ENCODE assay signal across 11 cellular contexts in the genomic region with DNA sequence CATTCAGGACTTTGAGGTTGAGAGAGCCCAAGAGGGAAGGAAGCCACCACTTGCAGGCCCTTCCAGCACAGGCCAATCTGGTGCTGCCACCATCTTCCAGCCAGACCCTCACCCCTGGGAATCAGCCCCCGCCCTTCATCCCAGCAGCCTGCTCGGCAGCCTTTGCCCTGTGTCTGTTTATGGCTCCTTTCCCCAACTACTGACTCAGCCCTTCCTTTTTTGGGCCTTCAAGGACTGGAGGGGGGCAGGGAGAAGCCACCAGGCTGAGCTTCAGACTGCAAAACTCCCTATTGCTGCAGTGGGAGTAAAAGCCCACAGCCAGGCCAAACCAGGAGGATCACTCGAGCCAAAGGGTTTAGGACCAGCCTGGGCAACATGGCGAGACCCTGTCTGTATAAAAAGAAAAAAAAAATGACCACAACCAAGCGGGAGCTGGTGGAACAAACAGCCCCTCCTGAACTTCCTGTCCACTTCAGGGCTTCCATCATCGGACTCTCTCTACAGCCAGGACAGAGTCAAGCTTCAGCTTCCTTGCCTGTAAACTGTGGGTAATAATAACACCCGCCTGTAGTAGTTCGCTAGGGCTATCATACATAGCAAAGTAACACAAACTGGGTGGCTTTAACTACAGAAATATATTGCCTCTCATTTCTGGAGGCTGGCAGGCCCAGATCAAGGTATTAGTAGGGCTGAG.
DNase-seq lines count a peak whose midpoint lies in the region; TF ChIP-seq lines count a peak whose summit lies in the region.
"Had no signal": no experiment of that assay in that cellular context is flagged by ENCODE, and none has a peak within 500 bp of the region (broad histone marks: within the 10 kb centered on the region; RNA-seq: fewer than 3 reads in every experiment).

No MANE protein-coding gene starts in this region.

- no peak overlapping the region for H3K4me2 ChIP-seq in neural progenitor cell
- H3K4me2 ChIP-seq in Karpas-422 (ENCODE audit: low read depth, low read length, poor library complexity, severe bottlenecking) = no peak overlapping the region

- no peaks in the 10 kb centered on the region for H3K9me3 Mint-ChIP-seq in neural progenitor cell
- no peaks in the 10 kb centered on the region for H3K9me3 Mint-ChIP-seq in activated naive CD8-positive, alpha-beta T cell treated with anti-CD3 and anti-CD28 coated beads for 36 hours
- H3K9me3 Mint-ChIP-seq: naive thymus-derived CD8-positive, alpha-beta T cell had no signal

- H3K27me3 ChIP-seq in ACC112 (ENCODE audit: insufficient read depth, low read length) (no peaks in the 10 kb centered on the region), neural progenitor cell (no peaks in the 10 kb centered on the region), Karpas-422 (ENCODE audit: low read length) (no peaks in the 10 kb centered on the region)

- H3K27me3 Mint-ChIP-seq in neural progenitor cell (ENCODE audit: insufficient read depth, low read depth) = peaks cover 9% of the 10 kb centered on the region
- H3K27me3 Mint-ChIP-seq in activated naive CD8-positive, alpha-beta T cell treated with anti-CD3 and anti-CD28 coated beads for 36 hours = peaks cover 2% of the 10 kb centered on the region

- TF ChIP-seq CTCF in neural progenitor cell (IDR thresholded peaks at IDR 0.05) = no peak

- H3K4me1 ChIP-seq in ACC112 (ENCODE audit: control insufficient read depth, insufficient read depth, low read length, unreplicated experiment) = peaks cover 21% of the 10 kb centered on the region
- no peaks in the 10 kb centered on the region for H3K4me1 ChIP-seq in neural progenitor cell
- H3K4me1 ChIP-seq in Karpas-422 (ENCODE audit: low read length) = peaks cover 4% of the 10 kb centered on the region

- no peaks in the 10 kb centered on the region for H3K9me2 ChIP-seq in Karpas-422 (replicated peaks; ENCODE audit: insufficient read depth, low read length)

- H3K27ac ChIP-seq in ACC112 (ENCODE audit: low read depth, low read length) (peak overlapping the region; percentile 42), neural progenitor cell (no peak overlapping the region), Karpas-422 (ENCODE audit: low read length) (no peak overlapping the region)
- H3K27ac ChIP-seq: epithelial cell of prostate had no signal

- H3K4me3 ChIP-seq in ACC112 (ENCODE audit: low read depth, low read length) (no peak overlapping the region), neural progenitor cell (no peak overlapping the region), Karpas-422 (ENCODE audit: low read length) (no peak overlapping the region)

- no peaks in the 10 kb centered on the region for H3F3A ChIP-seq in neural progenitor cell (ENCODE audit: low read depth)

- H3K36me3 ChIP-seq in ACC112 (ENCODE audit: insufficient read depth, low read length) (no peaks in the 10 kb centered on the region), neural progenitor cell (no peaks in the 10 kb centered on the region), Karpas-422 (ENCODE audit: insufficient read depth, low read length) (no peaks in the 10 kb centered on the region)

- peak overlapping the region; percentile 69 for H3K27ac Mint-ChIP-seq in neural progenitor cell
- H3K27ac Mint-ChIP-seq in activated naive CD8-positive, alpha-beta T cell treated with anti-CD3 and anti-CD28 coated beads for 36 hours = no peak overlapping the region
- H3K27ac Mint-ChIP-seq: T-helper 17 cell had no signal

- no peaks in the 10 kb centered on the region for H3K79me2 ChIP-seq in ACC112 (ENCODE audit: control insufficient read depth, insufficient read depth, low read length, unreplicated experiment)
- H3K79me2 ChIP-seq in neural progenitor cell (ENCODE audit: low read depth) = no peaks in the 10 kb centered on the region
- H3K79me2 ChIP-seq in Karpas-422 (ENCODE audit: low read length) = no peaks in the 10 kb centered on the region

- no peak overlapping the region for H3K9ac ChIP-seq in neural progenitor cell
- H3K9ac ChIP-seq in Karpas-422 (ENCODE audit: low read length) = no peak overlapping the region

- H3K9me3 ChIP-seq in neural progenitor cell (ENCODE audit: low read depth) (no peaks in the 10 kb centered on the region), Karpas-422 (ENCODE audit: low read length) (no peaks in the 10 kb centered on the region)

- H3K4me3 Mint-ChIP-seq in neural progenitor cell = no peak overlapping the region
- H3K4me3 Mint-ChIP-seq in activated naive CD8-positive, alpha-beta T cell treated with anti-CD3 and anti-CD28 coated beads for 36 hours = no peak overlapping the region
- H3K4me3 Mint-ChIP-seq: naive thymus-derived CD8-positive, alpha-beta T cell; T-helper 17 cell had no signal

- no peaks in the 10 kb centered on the region for H3K36me3 Mint-ChIP-seq in neural progenitor cell
- H3K36me3 Mint-ChIP-seq in activated naive CD8-positive, alpha-beta T cell treated with anti-CD3 and anti-CD28 coated beads for 36 hours = no peaks in the 10 kb centered on the region
- H3K36me3 Mint-ChIP-seq: naive thymus-derived CD8-positive, alpha-beta T cell had no signal

- DNase-seq in RPMI7951 (ENCODE audit: low read depth) = peak; percentile 62
- peak; percentile 65 for DNase-seq in fibroblast of peridontal ligament (ENCODE audit: extremely low read depth)
- no peak for DNase-seq in neural progenitor cell (ENCODE audit: low spot score)
- no peak for DNase-seq in SKM-1 treated with dmso at 0.1 percent for 144 hours (lab: John Stamatoyannopoulos, UW; ENCODE audit: unreplicated experiment)
- DNase-seq in activated naive CD8-positive, alpha-beta T cell treated with anti-CD3 and anti-CD28 coated beads for 36 hours = no peak
- DNase-seq in Karpas-422 = no peak
- DNase-seq in NCI-H748 (lab: John Stamatoyannopoulos, UW; ENCODE audit: unreplicated experiment) = no peak
- DNase-seq: naive thymus-derived CD8-positive, alpha-beta T cell; T-helper 17 cell had no signal

- H4K20me1 ChIP-seq in neural progenitor cell (ENCODE audit: low read depth) (no peaks in the 10 kb centered on the region), Karpas-422 (ENCODE audit: insufficient read depth, low read depth, low read length) (no peaks in the 10 kb centered on the region)

- peak overlapping the region; percentile 56 for H2AFZ ChIP-seq in ACC112 (ENCODE audit: low read length, unreplicated experiment)
- peak overlapping the region; percentile 50 for H2AFZ ChIP-seq in neural progenitor cell (replicated peaks)
- no peak overlapping the region for H2AFZ ChIP-seq in Karpas-422 (ENCODE audit: low read length)

- peaks cover 12% of the 10 kb centered on the region for H3K4me1 Mint-ChIP-seq in neural progenitor cell
- no peaks in the 10 kb centered on the region for H3K4me1 Mint-ChIP-seq in activated naive CD8-positive, alpha-beta T cell treated with anti-CD3 and anti-CD28 coated beads for 36 hours
- H3K4me1 Mint-ChIP-seq: naive thymus-derived CD8-positive, alpha-beta T cell; T-helper 17 cell had no signal

Comparison
In these comparisons a context has a peak if more than half of its experiments do, and no peak if none do; other contexts are left out.
1. DNase-seq: peak in RPMI7951 (single experiment) and fibroblast of peridontal ligament (single experiment); none in neural progenitor cell (single experiment), SKM-1 treated with dmso at 0.1 percent for 144 hours (single experiment), activated naive CD8-positive, alpha-beta T cell treated with anti-CD3 and anti-CD28 coated beads for 36 hours (single experiment), Karpas-422 (single experiment) and NCI-H748 (single experiment).